In genomic region chrX:114344756-114345155, GRCh38 we compare ENCODE assay signal across 1 cellular context.
TF ChIP-seq lines count a peak whose summit lies in the region.

No MANE protein-coding gene starts in this region.

TF ChIP-seq in HCT116, 20 proteins besides CTCF, POLR2A, EP300 and RAD21 (continued from another document):
- TF ChIP-seq, protein P1, sequence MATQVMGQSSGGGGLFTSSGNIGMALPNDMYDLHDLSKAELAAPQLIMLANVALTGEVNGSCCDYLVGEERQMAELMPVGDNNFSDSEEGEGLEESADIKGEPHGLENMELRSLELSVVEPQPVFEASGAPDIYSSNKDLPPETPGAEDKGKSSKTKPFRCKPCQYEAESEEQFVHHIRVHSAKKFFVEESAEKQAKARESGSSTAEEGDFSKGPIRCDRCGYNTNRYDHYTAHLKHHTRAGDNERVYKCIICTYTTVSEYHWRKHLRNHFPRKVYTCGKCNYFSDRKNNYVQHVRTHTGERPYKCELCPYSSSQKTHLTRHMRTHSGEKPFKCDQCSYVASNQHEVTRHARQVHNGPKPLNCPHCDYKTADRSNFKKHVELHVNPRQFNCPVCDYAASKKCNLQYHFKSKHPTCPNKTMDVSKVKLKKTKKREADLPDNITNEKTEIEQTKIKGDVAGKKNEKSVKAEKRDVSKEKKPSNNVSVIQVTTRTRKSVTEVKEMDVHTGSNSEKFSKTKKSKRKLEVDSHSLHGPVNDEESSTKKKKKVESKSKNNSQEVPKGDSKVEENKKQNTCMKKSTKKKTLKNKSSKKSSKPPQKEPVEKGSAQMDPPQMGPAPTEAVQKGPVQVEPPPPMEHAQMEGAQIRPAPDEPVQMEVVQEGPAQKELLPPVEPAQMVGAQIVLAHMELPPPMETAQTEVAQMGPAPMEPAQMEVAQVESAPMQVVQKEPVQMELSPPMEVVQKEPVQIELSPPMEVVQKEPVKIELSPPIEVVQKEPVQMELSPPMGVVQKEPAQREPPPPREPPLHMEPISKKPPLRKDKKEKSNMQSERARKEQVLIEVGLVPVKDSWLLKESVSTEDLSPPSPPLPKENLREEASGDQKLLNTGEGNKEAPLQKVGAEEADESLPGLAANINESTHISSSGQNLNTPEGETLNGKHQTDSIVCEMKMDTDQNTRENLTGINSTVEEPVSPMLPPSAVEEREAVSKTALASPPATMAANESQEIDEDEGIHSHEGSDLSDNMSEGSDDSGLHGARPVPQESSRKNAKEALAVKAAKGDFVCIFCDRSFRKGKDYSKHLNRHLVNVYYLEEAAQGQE (IDR thresholded peaks at IDR 0.05; ENCODE audit: low read depth): no peak
- no peak for TF ChIP-seq EGR1 (IDR thresholded peaks at IDR 0.05; ENCODE audit: low read depth)
- TF ChIP-seq ZFX (IDR thresholded peaks at IDR 0.05): no peak
- no peak for TF ChIP-seq ZBTB33 (IDR thresholded peaks at IDR 0.05; ENCODE audit: extremely low read depth, insufficient replicate concordance, low read length)
